Comparison of ENCODE assay signal across 8 cellular contexts in the genomic region with DNA sequence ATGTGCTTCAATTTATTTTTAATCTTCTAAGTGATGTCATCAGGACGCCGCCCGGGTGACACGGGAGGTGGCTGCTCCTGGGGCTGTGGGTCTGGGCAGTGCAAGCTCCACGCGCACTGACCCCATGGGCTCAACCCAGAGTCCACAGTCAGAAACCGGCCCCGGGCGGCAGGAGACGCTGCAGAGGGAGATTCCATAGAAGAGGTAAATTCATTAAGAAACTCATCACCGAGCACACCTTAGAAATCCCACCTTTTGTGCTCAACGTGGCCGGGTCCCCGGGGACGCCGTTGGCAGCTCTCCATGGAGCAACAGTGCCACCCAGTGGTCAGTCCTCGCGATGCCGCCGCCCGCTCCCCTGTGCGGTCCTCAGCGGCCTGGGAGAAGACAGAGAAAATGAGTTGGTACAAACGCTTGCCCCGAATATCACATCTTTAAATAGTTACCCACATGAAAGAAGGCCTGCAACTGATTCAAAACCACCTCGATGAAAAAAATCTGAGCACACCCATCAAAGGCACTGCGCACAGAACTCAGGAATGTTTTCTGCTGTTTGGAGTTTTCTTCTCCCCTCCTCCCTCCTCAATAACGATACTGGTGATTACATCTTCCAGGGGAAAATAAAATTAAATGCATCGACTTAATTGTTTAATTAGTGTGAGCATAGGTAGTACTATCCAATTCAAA.
DNase-seq lines count a peak whose midpoint lies in the region; ATAC-seq, FAIRE-seq and TF ChIP-seq lines count a peak whose summit lies in the region.

No MANE protein-coding gene starts in this region.

- H3K4me3 Mint-ChIP-seq in activated T-helper 1 cell treated with anti-CD3 and anti-CD28 coated beads, Interleukin-12 subunit alpha, Interleukin-12 subunit beta, Interleukin-2, Interleukin-4 antibody, amounts not matched to agents 30 ng/mL and 10 ng/mL and 1 ng/mL, durations not matched to agents 14 hours and 24 hours and 36 hours: no peak overlapping the region

- peaks cover 17% of the 10 kb centered on the region for H3K9me3 ChIP-seq in DOHH2 (ENCODE audit: control insufficient read depth, insufficient read depth, low read length)
- H3K9me3 ChIP-seq in HUES48 (ENCODE audit: control insufficient read depth, insufficient read depth, low read length): 0 out of 2 replicates have a peak, but pooled peaks cover 5% of the 10 kb centered on the region
- H3K9me3 ChIP-seq in Panc1 (ENCODE audit: control insufficient read depth, insufficient read depth, low read depth, low read length): no peaks in the 10 kb centered on the region
- no peaks in the 10 kb centered on the region for H3K9me3 ChIP-seq in pancreas

- TF ChIP-seq CTCF in DOHH2 (IDR thresholded peaks at IDR 0.05; ENCODE audit: low read depth, low read length, poor library complexity, severe bottlenecking): peak; percentile 93
- TF ChIP-seq CTCF in Panc1 (IDR thresholded peaks at IDR 0.05): peak; percentile 93
- peak; percentile 88 to 97 (median 94) for TF ChIP-seq CTCF in pancreas (IDR thresholded peaks at IDR 0.05)

- CTCF ChIA-PET in Panc1 (lab: Charles Lee): interaction anchor here (0.6 kb wide), 1 partner anchor 136 kb away, joined by 3 read pairs; no protein-coding TSS in a partner anchor

- H3F3A ChIP-seq in DOHH2 (ENCODE audit: control insufficient read depth, insufficient read depth): peaks cover 25% of the 10 kb centered on the region

- H3K9me3 Mint-ChIP-seq in activated T-helper 1 cell treated with anti-CD3 and anti-CD28 coated beads, Interleukin-12 subunit alpha, Interleukin-12 subunit beta, Interleukin-2, Interleukin-4 antibody, amounts not matched to agents 30 ng/mL and 10 ng/mL and 1 ng/mL, durations not matched to agents 14 hours and 24 hours and 36 hours: no peaks in the 10 kb centered on the region

- no peak overlapping the region for H3K27ac Mint-ChIP-seq in activated T-helper 1 cell treated with anti-CD3 and anti-CD28 coated beads, Interleukin-12 subunit alpha, Interleukin-12 subunit beta, Interleukin-2, Interleukin-4 antibody, amounts not matched to agents 30 ng/mL and 10 ng/mL and 1 ng/mL, durations not matched to agents 14 hours and 24 hours and 36 hours

- H3K4me3 ChIP-seq in DOHH2 (ENCODE audit: low read length) (peak overlapping the region; percentile 62), HUES48 (ENCODE audit: low read depth, low read length) (0 out of 2 replicates have a peak overlapping the region, but pooled peaks have one; percentile 15), Panc1 (ENCODE audit: low read depth in 2 of 2, low read length in 2 of 2) (peak overlapping the region in 1 of 2 experiments; percentile 29; a peak in 1 of 4 replicates), pancreas (peak overlapping the region in 1 of 4 donors; percentile 9)

- ATAC-seq in GM21526 (IDR thresholded peaks at IDR 0.05; ENCODE audit: low FRiP score, unreplicated experiment) (peak; percentile 96), Panc1 (peak; percentile 97), pancreas (peak; percentile 88 to 97 (median 96))

- peaks cover 23% of the 10 kb centered on the region for H3K27me3 Mint-ChIP-seq in activated T-helper 1 cell treated with anti-CD3 and anti-CD28 coated beads, Interleukin-12 subunit alpha, Interleukin-12 subunit beta, Interleukin-2, Interleukin-4 antibody, amounts not matched to agents 30 ng/mL and 10 ng/mL and 1 ng/mL, durations not matched to agents 14 hours and 24 hours and 36 hours (ENCODE audit: insufficient read depth)

- H3K79me2 ChIP-seq in DOHH2 (ENCODE audit: control insufficient read depth, low read length): peaks cover 41% of the 10 kb centered on the region

- peak; percentile 22 for DNase-seq in Panc1 (ENCODE audit: low read depth, low spot score)
- peak; percentile 54 for DNase-seq in activated T-helper 1 cell treated with anti-CD3 and anti-CD28 coated beads, Interleukin-12 subunit alpha, Interleukin-12 subunit beta, Interleukin-2, Interleukin-4 antibody, amounts not matched to agents 30 ng/mL and 10 ng/mL and 1 ng/mL, durations not matched to agents 14 hours and 24 hours and 36 hours (ENCODE audit: low spot score)
- DNase-seq in foreskin melanocyte: peak; percentile 24
- DNase-seq in pancreas: peak; percentile 20 to 93 (median 64)
- peak; percentile 70 for DNase-seq in ureter (ENCODE audit: low spot score)

- H3K27ac ChIP-seq in DOHH2 (ENCODE audit: low read depth, low read length): peak overlapping the region; percentile 98
- H3K27ac ChIP-seq in HUES48 (ENCODE audit: low read depth, low read length): no peak overlapping the region
- no peak overlapping the region for H3K27ac ChIP-seq in Panc1 (ENCODE audit: low read length)
- H3K27ac ChIP-seq in pancreas: no peak overlapping the region

- intact Hi-C loops in Panc1 (cut with micrococcal nuclease; ENCODE audit: unreplicated experiment): loop anchor here (10.0 kb wide), 1 partner anchor 418 kb away; no protein-coding TSS in a partner anchor
- intact Hi-C loops in activated T-helper 1 cell treated with anti-CD3 and anti-CD28 coated beads, Interleukin-12 subunit alpha, Interleukin-12 subunit beta, Interleukin-2, Interleukin-4 antibody, amounts not matched to agents 30 ng/mL and 10 ng/mL and 1 ng/mL, durations not matched to agents 14 hours and 24 hours and 36 hours (cut with micrococcal nuclease): loop anchor here (5.0 kb wide), 1 partner anchor 671 kb away; no protein-coding TSS in a partner anchor
- intact Hi-C loops in pancreas (cut with DNase I): loop anchor here in 1 of 3 donors (10.0 kb wide), 1 partner anchor 418 kb away; no protein-coding TSS in a partner anchor

- H3K36me3 Mint-ChIP-seq in activated T-helper 1 cell treated with anti-CD3 and anti-CD28 coated beads, Interleukin-12 subunit alpha, Interleukin-12 subunit beta, Interleukin-2, Interleukin-4 antibody, amounts not matched to agents 30 ng/mL and 10 ng/mL and 1 ng/mL, durations not matched to agents 14 hours and 24 hours and 36 hours (ENCODE audit: low read depth): no peaks in the 10 kb centered on the region

- no peaks in the 10 kb centered on the region for H3K27me3 ChIP-seq in DOHH2 (ENCODE audit: control insufficient read depth, low read length)
- H3K27me3 ChIP-seq in HUES48 (ENCODE audit: control insufficient read depth, insufficient read depth, low read length): no peaks in the 10 kb centered on the region
- no peaks in the 10 kb centered on the region; the same call in 1 of the 2 replicates for H3K27me3 ChIP-seq in Panc1 (ENCODE audit: control insufficient read depth, insufficient read depth, low read length)
- H3K27me3 ChIP-seq in pancreas: peaks cover 0 to 21% (median 2%) of the 10 kb centered on the region in 4 donors

- no peak overlapping the region for H3K9ac ChIP-seq in HUES48 (ENCODE audit: low read depth, low read length)

- H3K9me2 ChIP-seq in DOHH2 (replicated peaks; ENCODE audit: control insufficient read depth, low read length): no peaks in the 10 kb centered on the region

- peak overlapping the region; percentile 74 for H3K4me2 ChIP-seq in DOHH2 (ENCODE audit: low read length)

- H3K36me3 ChIP-seq in DOHH2 (ENCODE audit: control insufficient read depth, low read length) (peaks cover 90% of the 10 kb centered on the region), HUES48 (ENCODE audit: control insufficient read depth, insufficient read depth, low read length) (no peaks in the 10 kb centered on the region), Panc1 (ENCODE audit: control insufficient read depth, insufficient read depth, low read length) (no peaks in the 10 kb centered on the region), pancreas (no peaks in the 10 kb centered on the region)

- H3K4me1 ChIP-seq in DOHH2 (ENCODE audit: control insufficient read depth, low read length): peaks cover 64% of the 10 kb centered on the region
- peaks cover 14% of the 10 kb centered on the region for H3K4me1 ChIP-seq in HUES48 (ENCODE audit: control insufficient read depth, insufficient read depth, low read length)
- H3K4me1 ChIP-seq in Panc1 (ENCODE audit: control insufficient read depth, insufficient read depth, low read length): no peaks in the 10 kb centered on the region
- no peaks in the 10 kb centered on the region for H3K4me1 ChIP-seq in pancreas

- BruUV-seq in Panc1 (replicated peaks; lab: Mats Ljungman, UMichigan): no TSS peak

- H3K4me1 Mint-ChIP-seq in activated T-helper 1 cell treated with anti-CD3 and anti-CD28 coated beads, Interleukin-12 subunit alpha, Interleukin-12 subunit beta, Interleukin-2, Interleukin-4 antibody, amounts not matched to agents 30 ng/mL and 10 ng/mL and 1 ng/mL, durations not matched to agents 14 hours and 24 hours and 36 hours (ENCODE audit: low read depth): no peaks in the 10 kb centered on the region

- 10 to 11% methylated on average over 29 of the region's 29 CpGs for WGBS in pancreas, 2 donors

- no peak for FAIRE-seq in pancreas (lab: Jason Lieb, UNC)

- in situ Hi-C loops in Panc1 (cut with HindIII; ENCODE audit: low pct_unique_long_range_greater_than_20kb, low sequenced_read_pairs): no loop called here

- POLR2A ChIA-PET in Panc1 (lab: Charles Lee): no interaction called here

- no peaks in the 10 kb centered on the region for H4K20me1 ChIP-seq in DOHH2 (ENCODE audit: control insufficient read depth, insufficient read depth, low read depth, low read length)
